2 cellular contexts compared by ENCODE assay signal in the genomic region with DNA sequence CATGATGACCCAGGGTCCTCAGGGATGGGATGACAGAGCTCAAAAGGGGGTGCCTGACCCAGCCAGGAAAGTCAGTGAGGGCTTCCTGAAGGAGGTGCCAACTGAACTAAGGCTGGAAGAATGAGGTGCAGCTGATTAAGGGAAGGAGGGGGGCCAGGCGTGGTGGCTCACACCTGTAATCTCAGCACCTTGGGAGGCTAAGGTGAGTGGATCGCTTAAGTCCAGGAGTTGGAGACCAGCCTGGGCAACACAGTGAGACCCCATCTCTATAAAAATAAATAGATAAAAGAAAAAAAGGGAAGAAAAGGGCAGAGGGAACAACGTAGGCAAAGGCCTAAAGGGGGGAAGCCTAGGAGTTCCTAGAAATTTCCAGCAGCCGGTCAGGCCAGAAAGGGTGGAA.
TF ChIP-seq lines count a peak whose summit lies in the region.

No MANE protein-coding gene starts in this region.

TF ChIP-seq in liver, 16 proteins besides CTCF, POLR2A, EP300 and RAD21:
- TF ChIP-seq, protein P1, sequence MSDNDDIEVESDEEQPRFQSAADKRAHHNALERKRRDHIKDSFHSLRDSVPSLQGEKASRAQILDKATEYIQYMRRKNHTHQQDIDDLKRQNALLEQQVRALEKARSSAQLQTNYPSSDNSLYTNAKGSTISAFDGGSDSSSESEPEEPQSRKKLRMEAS (IDR thresholded peaks at IDR 0.05), result no peak
- TF ChIP-seq YY1 (IDR thresholded peaks at IDR 0.05) (no peak), JUND (IDR thresholded peaks at IDR 0.05) (no peak), HNF4A (conservative IDR thresholded peaks at IDR 0.05) (no peak), NR2F2 (IDR thresholded peaks at IDR 0.05) (no peak), HNF4G (IDR thresholded peaks at IDR 0.05) (no peak)
- TF ChIP-seq, protein P2, sequence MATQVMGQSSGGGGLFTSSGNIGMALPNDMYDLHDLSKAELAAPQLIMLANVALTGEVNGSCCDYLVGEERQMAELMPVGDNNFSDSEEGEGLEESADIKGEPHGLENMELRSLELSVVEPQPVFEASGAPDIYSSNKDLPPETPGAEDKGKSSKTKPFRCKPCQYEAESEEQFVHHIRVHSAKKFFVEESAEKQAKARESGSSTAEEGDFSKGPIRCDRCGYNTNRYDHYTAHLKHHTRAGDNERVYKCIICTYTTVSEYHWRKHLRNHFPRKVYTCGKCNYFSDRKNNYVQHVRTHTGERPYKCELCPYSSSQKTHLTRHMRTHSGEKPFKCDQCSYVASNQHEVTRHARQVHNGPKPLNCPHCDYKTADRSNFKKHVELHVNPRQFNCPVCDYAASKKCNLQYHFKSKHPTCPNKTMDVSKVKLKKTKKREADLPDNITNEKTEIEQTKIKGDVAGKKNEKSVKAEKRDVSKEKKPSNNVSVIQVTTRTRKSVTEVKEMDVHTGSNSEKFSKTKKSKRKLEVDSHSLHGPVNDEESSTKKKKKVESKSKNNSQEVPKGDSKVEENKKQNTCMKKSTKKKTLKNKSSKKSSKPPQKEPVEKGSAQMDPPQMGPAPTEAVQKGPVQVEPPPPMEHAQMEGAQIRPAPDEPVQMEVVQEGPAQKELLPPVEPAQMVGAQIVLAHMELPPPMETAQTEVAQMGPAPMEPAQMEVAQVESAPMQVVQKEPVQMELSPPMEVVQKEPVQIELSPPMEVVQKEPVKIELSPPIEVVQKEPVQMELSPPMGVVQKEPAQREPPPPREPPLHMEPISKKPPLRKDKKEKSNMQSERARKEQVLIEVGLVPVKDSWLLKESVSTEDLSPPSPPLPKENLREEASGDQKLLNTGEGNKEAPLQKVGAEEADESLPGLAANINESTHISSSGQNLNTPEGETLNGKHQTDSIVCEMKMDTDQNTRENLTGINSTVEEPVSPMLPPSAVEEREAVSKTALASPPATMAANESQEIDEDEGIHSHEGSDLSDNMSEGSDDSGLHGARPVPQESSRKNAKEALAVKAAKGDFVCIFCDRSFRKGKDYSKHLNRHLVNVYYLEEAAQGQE (IDR thresholded peaks at IDR 0.05), result no peak
- TF ChIP-seq, protein P3, sequence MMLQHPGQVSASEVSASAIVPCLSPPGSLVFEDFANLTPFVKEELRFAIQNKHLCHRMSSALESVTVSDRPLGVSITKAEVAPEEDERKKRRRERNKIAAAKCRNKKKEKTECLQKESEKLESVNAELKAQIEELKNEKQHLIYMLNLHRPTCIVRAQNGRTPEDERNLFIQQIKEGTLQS (IDR thresholded peaks at IDR 0.05), result no peak

TF ChIP-seq in HepG2, 621 proteins besides CTCF, POLR2A, EP300 and RAD21:
- TF ChIP-seq, protein P4, sequence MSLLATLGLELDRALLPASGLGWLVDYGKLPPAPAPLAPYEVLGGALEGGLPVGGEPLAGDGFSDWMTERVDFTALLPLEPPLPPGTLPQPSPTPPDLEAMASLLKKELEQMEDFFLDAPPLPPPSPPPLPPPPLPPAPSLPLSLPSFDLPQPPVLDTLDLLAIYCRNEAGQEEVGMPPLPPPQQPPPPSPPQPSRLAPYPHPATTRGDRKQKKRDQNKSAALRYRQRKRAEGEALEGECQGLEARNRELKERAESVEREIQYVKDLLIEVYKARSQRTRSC (CRISPR knock-in tag; IDR thresholded peaks at IDR 0.05; ENCODE audit: low read depth), result no peak
- no peak for TF ChIP-seq TAF1 (CRISPR knock-in tag; IDR thresholded peaks at IDR 0.05)
- no peak for TF ChIP-seq PAX8 (CRISPR knock-in tag; IDR thresholded peaks at IDR 0.05; ENCODE audit: borderline replicate concordance)
- TF ChIP-seq FOXA3 (CRISPR knock-in tag; IDR thresholded peaks at IDR 0.05), result no peak
- TF ChIP-seq, protein P5, sequence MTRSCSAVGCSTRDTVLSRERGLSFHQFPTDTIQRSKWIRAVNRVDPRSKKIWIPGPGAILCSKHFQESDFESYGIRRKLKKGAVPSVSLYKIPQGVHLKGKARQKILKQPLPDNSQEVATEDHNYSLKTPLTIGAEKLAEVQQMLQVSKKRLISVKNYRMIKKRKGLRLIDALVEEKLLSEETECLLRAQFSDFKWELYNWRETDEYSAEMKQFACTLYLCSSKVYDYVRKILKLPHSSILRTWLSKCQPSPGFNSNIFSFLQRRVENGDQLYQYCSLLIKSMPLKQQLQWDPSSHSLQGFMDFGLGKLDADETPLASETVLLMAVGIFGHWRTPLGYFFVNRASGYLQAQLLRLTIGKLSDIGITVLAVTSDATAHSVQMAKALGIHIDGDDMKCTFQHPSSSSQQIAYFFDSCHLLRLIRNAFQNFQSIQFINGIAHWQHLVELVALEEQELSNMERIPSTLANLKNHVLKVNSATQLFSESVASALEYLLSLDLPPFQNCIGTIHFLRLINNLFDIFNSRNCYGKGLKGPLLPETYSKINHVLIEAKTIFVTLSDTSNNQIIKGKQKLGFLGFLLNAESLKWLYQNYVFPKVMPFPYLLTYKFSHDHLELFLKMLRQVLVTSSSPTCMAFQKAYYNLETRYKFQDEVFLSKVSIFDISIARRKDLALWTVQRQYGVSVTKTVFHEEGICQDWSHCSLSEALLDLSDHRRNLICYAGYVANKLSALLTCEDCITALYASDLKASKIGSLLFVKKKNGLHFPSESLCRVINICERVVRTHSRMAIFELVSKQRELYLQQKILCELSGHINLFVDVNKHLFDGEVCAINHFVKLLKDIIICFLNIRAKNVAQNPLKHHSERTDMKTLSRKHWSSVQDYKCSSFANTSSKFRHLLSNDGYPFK (CRISPR knock-in tag; IDR thresholded peaks at IDR 0.05; ENCODE audit: borderline replicate concordance), result no peak
- TF ChIP-seq REL (CRISPR knock-in tag; conservative IDR thresholded peaks at IDR 0.05), result no peak
- no peak for TF ChIP-seq ZNF143 (CRISPR knock-in tag; IDR thresholded peaks at IDR 0.05)
- no peak for TF ChIP-seq ZNF788 (CRISPR knock-in tag; IDR thresholded peaks at IDR 0.05; ENCODE audit: borderline replicate concordance)
- no peak for TF ChIP-seq ZNF337 (CRISPR knock-in tag; IDR thresholded peaks at IDR 0.05; ENCODE audit: borderline replicate concordance, low read depth)
- TF ChIP-seq, protein P6, sequence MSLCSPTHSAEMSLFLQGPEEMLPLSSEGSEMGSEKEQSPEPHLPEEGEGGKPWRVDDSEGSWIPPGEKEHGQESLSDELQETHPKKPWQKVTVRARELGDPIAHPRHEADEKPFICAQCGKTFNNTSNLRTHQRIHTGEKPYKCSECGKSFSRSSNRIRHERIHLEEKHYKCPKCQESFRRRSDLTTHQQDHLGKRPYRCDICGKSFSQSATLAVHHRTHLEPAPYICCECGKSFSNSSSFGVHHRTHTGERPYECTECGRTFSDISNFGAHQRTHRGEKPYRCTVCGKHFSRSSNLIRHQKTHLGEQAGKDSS (CRISPR knock-in tag; IDR thresholded peaks at IDR 0.05; ENCODE audit: borderline replicate concordance, low read depth), result no peak
- TF ChIP-seq KLF11 (CRISPR knock-in tag; IDR thresholded peaks at IDR 0.05), result no peak
- TF ChIP-seq, protein P7, sequence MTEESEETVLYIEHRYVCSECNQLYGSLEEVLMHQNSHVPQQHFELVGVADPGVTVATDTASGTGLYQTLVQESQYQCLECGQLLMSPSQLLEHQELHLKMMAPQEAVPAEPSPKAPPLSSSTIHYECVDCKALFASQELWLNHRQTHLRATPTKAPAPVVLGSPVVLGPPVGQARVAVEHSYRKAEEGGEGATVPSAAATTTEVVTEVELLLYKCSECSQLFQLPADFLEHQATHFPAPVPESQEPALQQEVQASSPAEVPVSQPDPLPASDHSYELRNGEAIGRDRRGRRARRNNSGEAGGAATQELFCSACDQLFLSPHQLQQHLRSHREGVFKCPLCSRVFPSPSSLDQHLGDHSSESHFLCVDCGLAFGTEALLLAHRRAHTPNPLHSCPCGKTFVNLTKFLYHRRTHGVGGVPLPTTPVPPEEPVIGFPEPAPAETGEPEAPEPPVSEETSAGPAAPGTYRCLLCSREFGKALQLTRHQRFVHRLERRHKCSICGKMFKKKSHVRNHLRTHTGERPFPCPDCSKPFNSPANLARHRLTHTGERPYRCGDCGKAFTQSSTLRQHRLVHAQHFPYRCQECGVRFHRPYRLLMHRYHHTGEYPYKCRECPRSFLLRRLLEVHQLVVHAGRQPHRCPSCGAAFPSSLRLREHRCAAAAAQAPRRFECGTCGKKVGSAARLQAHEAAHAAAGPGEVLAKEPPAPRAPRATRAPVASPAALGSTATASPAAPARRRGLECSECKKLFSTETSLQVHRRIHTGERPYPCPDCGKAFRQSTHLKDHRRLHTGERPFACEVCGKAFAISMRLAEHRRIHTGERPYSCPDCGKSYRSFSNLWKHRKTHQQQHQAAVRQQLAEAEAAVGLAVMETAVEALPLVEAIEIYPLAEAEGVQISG (CRISPR knock-in tag; IDR thresholded peaks at IDR 0.05), result no peak
- TF ChIP-seq, protein P8, sequence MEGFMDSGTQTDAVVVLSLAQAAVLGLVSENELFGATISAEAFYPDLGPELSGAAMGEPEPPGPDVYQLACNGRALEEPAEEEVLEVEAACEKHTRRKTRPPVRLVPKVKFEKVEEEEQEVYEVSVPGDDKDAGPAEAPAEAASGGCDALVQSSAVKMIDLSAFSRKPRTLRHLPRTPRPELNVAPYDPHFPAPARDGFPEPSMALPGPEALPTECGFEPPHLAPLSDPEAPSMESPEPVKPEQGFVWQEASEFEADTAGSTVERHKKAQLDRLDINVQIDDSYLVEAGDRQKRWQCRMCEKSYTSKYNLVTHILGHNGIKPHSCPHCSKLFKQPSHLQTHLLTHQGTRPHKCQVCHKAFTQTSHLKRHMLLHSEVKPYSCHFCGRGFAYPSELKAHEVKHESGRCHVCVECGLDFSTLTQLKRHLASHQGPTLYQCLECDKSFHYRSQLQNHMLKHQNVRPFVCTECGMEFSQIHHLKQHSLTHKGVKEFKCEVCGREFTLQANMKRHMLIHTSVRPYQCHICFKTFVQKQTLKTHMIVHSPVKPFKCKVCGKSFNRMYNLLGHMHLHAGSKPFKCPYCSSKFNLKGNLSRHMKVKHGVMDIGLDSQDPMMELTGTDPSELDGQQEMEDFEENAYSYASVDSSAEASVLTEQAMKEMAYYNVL (CRISPR knock-in tag; IDR thresholded peaks at IDR 0.05; ENCODE audit: borderline replicate concordance), result no peak
- no peak for TF ChIP-seq HNRNPL (IDR thresholded peaks at IDR 0.05; ENCODE audit: low read depth, low read length)
- no peak for TF ChIP-seq TBL1XR1 (IDR thresholded peaks at IDR 0.05; ENCODE audit: borderline replicate concordance, low read length, partially characterized antibody)
TF ChIP-seq in HepG2: peak in this region for 0.
